18 cellular contexts compared by ENCODE assay signal in genomic region chr2:67526283-67526682, GRCh38.
A peak's percentile ranks its signal among the peaks of the same experiment; 100 is the strongest.
DNase-seq lines count a peak whose midpoint lies in the region; TF ChIP-seq lines count a peak whose summit lies in the region.
"Had no signal": no experiment of that assay in that cellular context is flagged by ENCODE, and none has a peak within 500 bp of the region (broad histone marks: within the 10 kb centered on the region; RNA-seq: fewer than 3 reads in every experiment).

No MANE protein-coding gene starts in this region.

- H3K4me3 ChIP-seq in fibroblast of pulmonary artery (replicated peaks; ENCODE audit: low read depth, low read length): no peak overlapping the region
- no peak overlapping the region for H3K4me3 ChIP-seq in WERI-Rb-1 (ENCODE audit: low read depth, low read length)
- no peak overlapping the region for H3K4me3 ChIP-seq in Peyer's patch
- H3K4me3 ChIP-seq: gastrocnemius medialis, upper lobe of left lung had no signal

- DNase-seq in EH (ENCODE audit: low read depth) (peak; percentile 67), RPMI7951 (ENCODE audit: low read depth) (peak; percentile 44), fibroblast of pulmonary artery (ENCODE audit: low read depth) (peak; percentile 97), renal cortical epithelial cell (ENCODE audit: low read depth) (peak; percentile 46), NCI-H774 (lab: John Stamatoyannopoulos, UW) (no peak), WERI-Rb-1 (no peak), Peyer's patch (no peak), HuH-7 (ENCODE audit: low spot score) (no peak)
- DNase-seq: activated CD4-positive, alpha-beta T cell treated with anti-CD3 and anti-CD28 coated beads for 48 hours; activated naive CD8-positive, alpha-beta T cell treated with anti-CD3 and anti-CD28 coated beads for 36 hours; CD4-positive, CD25-positive, alpha-beta regulatory T cell; cortex of kidney; gastrocnemius medialis; KBM-7; NCI-H1694 treated with DMSO at 0.1 percent for 48 hours; NCI-H82; stimulated activated CD4-positive, alpha-beta T cell treated with anti-CD3 and anti-CD28 coated beads, Interleukin-2, amount 100 ng/mL, for 48 hours; upper lobe of left lung had no signal

- no peak for TF ChIP-seq POLR2A in Peyer's patch (IDR thresholded peaks at IDR 0.05)

- peaks cover 80% of the 10 kb centered on the region for H3K27me3 ChIP-seq in WERI-Rb-1 (ENCODE audit: insufficient read depth, low read depth, severe bottlenecking)
- no peaks in the 10 kb centered on the region for H3K27me3 ChIP-seq in Peyer's patch
- H3K27me3 ChIP-seq: gastrocnemius medialis, upper lobe of left lung had no signal

- H3K9me3 ChIP-seq in WERI-Rb-1 (ENCODE audit: severe bottlenecking): no peaks in the 10 kb centered on the region
- H3K9me3 ChIP-seq in Peyer's patch: no peaks in the 10 kb centered on the region
- H3K9me3 ChIP-seq: gastrocnemius medialis, upper lobe of left lung had no signal

- H3K4me1 ChIP-seq in Peyer's patch: no peaks in the 10 kb centered on the region
- H3K4me1 ChIP-seq: gastrocnemius medialis had no signal

- TF ChIP-seq CTCF in fibroblast of pulmonary artery (IDR thresholded peaks at IDR 0.05; ENCODE audit: low read length, missing control alignments): no peak
- no peak for TF ChIP-seq CTCF in WERI-Rb-1 (IDR thresholded peaks at IDR 0.05; ENCODE audit: low read depth, low read length)
- TF ChIP-seq CTCF in Peyer's patch (IDR thresholded peaks at IDR 0.05): no peak

- no peak overlapping the region for H3K27ac ChIP-seq in WERI-Rb-1
- no peak overlapping the region for H3K27ac ChIP-seq in Peyer's patch
- H3K27ac ChIP-seq: gastrocnemius medialis, upper lobe of left lung had no signal

- H3K36me3 ChIP-seq in WERI-Rb-1 (no peaks in the 10 kb centered on the region), Peyer's patch (no peaks in the 10 kb centered on the region)
- H3K36me3 ChIP-seq: gastrocnemius medialis, upper lobe of left lung had no signal

Comparison
In these comparisons a context has a peak if more than half of its experiments do, and no peak if none do; other contexts are left out.
1. DNase-seq: peak in EH (single experiment), RPMI7951 (single experiment), fibroblast of pulmonary artery (single experiment) and renal cortical epithelial cell (single experiment); none in NCI-H774 (single experiment), WERI-Rb-1 (single experiment), Peyer's patch (0 of 3) and HuH-7 (single experiment).